Comparison of ENCODE assay signal across 1 cellular context in genomic region chr14:89351364-89351957, GRCh38.
A peak's percentile ranks its signal among the peaks of the same experiment; 100 is the strongest.
TF ChIP-seq lines count a peak whose summit lies in the region.

No MANE protein-coding gene starts in this region.

TF ChIP-seq in HepG2, 621 proteins besides CTCF, POLR2A, EP300 and RAD21 (continued from another document and continues in another):
- TF ChIP-seq CREB1 (IDR thresholded peaks at IDR 0.05) (peak; percentile 23; the same call in 1 of the 2 replicates), CREB1 (CRISPR knock-in tag; IDR thresholded peaks at IDR 0.05) (peak; percentile 50; the same call in 1 of the 2 replicates), ZNF710 (CRISPR knock-in tag; IDR thresholded peaks at IDR 0.05; ENCODE audit: borderline replicate concordance) (peak; percentile 91; the same call in 1 of the 2 replicates), ZNF792 (CRISPR knock-in tag; IDR thresholded peaks at IDR 0.05) (0 out of 2 replicates have a peak, but pooled peaks have one; percentile 13), GFI1 (CRISPR knock-in tag; IDR thresholded peaks at IDR 0.05; ENCODE audit: borderline replicate concordance) (peak; percentile 94), PRDM4 (CRISPR knock-in tag; IDR thresholded peaks at IDR 0.05; ENCODE audit: borderline replicate concordance) (no peak), NCOR1 (IDR thresholded peaks at IDR 0.05; ENCODE audit: borderline replicate concordance, low read length) (peak; percentile 97), ZNF766 (CRISPR knock-in tag; IDR thresholded peaks at IDR 0.05; ENCODE audit: borderline replicate concordance) (no peak), HCFC1 (IDR thresholded peaks at IDR 0.05; ENCODE audit: low read depth, low read length) (no peak), ZNF3 (CRISPR knock-in tag; IDR thresholded peaks at IDR 0.05) (no peak), SIN3A (IDR thresholded peaks at IDR 0.05; ENCODE audit: borderline replicate concordance, low read depth, low read length) (0 out of 2 replicates have a peak, but pooled peaks have one; percentile 18), DNMT3B (CRISPR knock-in tag; conservative IDR thresholded peaks at IDR 0.05) (no peak), CBFB (CRISPR knock-in tag; IDR thresholded peaks at IDR 0.05) (peak; percentile 61; the same call in 1 of the 2 replicates), ZNF281 (CRISPR knock-in tag; IDR thresholded peaks at IDR 0.05; ENCODE audit: borderline replicate concordance) (peak; percentile 98), ZNF572 (CRISPR knock-in tag; IDR thresholded peaks at IDR 0.05) (no peak), ZNF556 (CRISPR knock-in tag; IDR thresholded peaks at IDR 0.05; ENCODE audit: borderline replicate concordance) (no peak), ZNF570 (CRISPR knock-in tag; IDR thresholded peaks at IDR 0.05; ENCODE audit: borderline replicate concordance) (no peak), KLF15 (CRISPR knock-in tag; IDR thresholded peaks at IDR 0.05; ENCODE audit: borderline replicate concordance) (peak; percentile 90; the same call in 1 of the 2 replicates), MZF1 (CRISPR knock-in tag; IDR thresholded peaks at IDR 0.05; ENCODE audit: borderline replicate concordance) (no peak), ZNF329 (CRISPR knock-in tag; IDR thresholded peaks at IDR 0.05; ENCODE audit: low read depth) (no peak), ATF1 (CRISPR knock-in tag; IDR thresholded peaks at IDR 0.05) (peak; percentile 68), ZNF652 (CRISPR knock-in tag; IDR thresholded peaks at IDR 0.05; ENCODE audit: borderline replicate concordance, low read depth) (no peak), PBX2 (CRISPR knock-in tag; IDR thresholded peaks at IDR 0.05) (peak; percentile 61), GABPA (IDR thresholded peaks at IDR 0.05; ENCODE audit: low read depth, low read length) (peak; percentile 26; the same call in 1 of the 2 replicates), GABPA (CRISPR knock-in tag; IDR thresholded peaks at IDR 0.05; ENCODE audit: low read depth) (peak; percentile 82), REST (IDR thresholded peaks at IDR 0.05; ENCODE audit: borderline replicate concordance in 1 of 2, low read depth in 1 of 2, low read length in 2 of 2) (peak in 1 of 2 experiments; percentile 78; a peak in 2 of 4 replicates), HDAC2 (CRISPR knock-in tag; IDR thresholded peaks at IDR 0.05) (peak; percentile 81), DBP (CRISPR knock-in tag; IDR thresholded peaks at IDR 0.05; ENCODE audit: not compliant biosample characterization) (no peak), ZNF292 (CRISPR knock-in tag; IDR thresholded peaks at IDR 0.05; ENCODE audit: borderline replicate concordance, low read depth) (peak; percentile 47; the same call in 1 of the 2 replicates), ZNF709 (CRISPR knock-in tag; IDR thresholded peaks at IDR 0.05) (0 out of 2 replicates have a peak, but pooled peaks have one; percentile 22), ZNF124 (CRISPR knock-in tag; IDR thresholded peaks at IDR 0.05) (peak; percentile 69; the same call in 1 of the 2 replicates), MED1 (CRISPR knock-in tag; IDR thresholded peaks at IDR 0.05) (peak; percentile 97), BORCS8-MEF2B (CRISPR knock-in tag; IDR thresholded peaks at IDR 0.05) (peak; percentile 29; the same call in 1 of the 2 replicates), NR1H2 (CRISPR knock-in tag; IDR thresholded peaks at IDR 0.05; ENCODE audit: borderline replicate concordance, low read depth) (no peak), ZMYM3 (CRISPR knock-in tag; IDR thresholded peaks at IDR 0.05) (0 out of 2 replicates have a peak, but pooled peaks have one; percentile 11), MAZ (IDR thresholded peaks at IDR 0.05; ENCODE audit: borderline replicate concordance, low read depth, low read length) (no peak), MAZ (CRISPR knock-in tag; IDR thresholded peaks at IDR 0.05; ENCODE audit: low read depth) (no peak), CSRNP2 (CRISPR knock-in tag; conservative IDR thresholded peaks at IDR 0.05; ENCODE audit: low read depth) (no peak), SNAI1 (CRISPR knock-in tag; IDR thresholded peaks at IDR 0.05; ENCODE audit: borderline replicate concordance) (no peak), FOXK2 (IDR thresholded peaks at IDR 0.05) (peak; percentile 38; the same call in 1 of the 2 replicates), DPF2 (CRISPR knock-in tag; IDR thresholded peaks at IDR 0.05; ENCODE audit: borderline replicate concordance, low read depth) (peak; percentile 94), ZNF576 (CRISPR knock-in tag; IDR thresholded peaks at IDR 0.05) (no peak), DMAP1 (CRISPR knock-in tag; IDR thresholded peaks at IDR 0.05) (peak; percentile 74; the same call in 1 of the 2 replicates), KDM3A (CRISPR knock-in tag; IDR thresholded peaks at IDR 0.05; ENCODE audit: low read depth) (0 out of 2 replicates have a peak, but pooled peaks have one; percentile 68), SP140L (CRISPR knock-in tag; IDR thresholded peaks at IDR 0.05; ENCODE audit: borderline replicate concordance) (0 out of 2 replicates have a peak, but pooled peaks have one; percentile 13), HOXD1 (CRISPR knock-in tag; IDR thresholded peaks at IDR 0.05) (peak; percentile 99), SPEN (CRISPR knock-in tag; IDR thresholded peaks at IDR 0.05; ENCODE audit: low read depth) (peak; percentile 67; the same call in 1 of the 2 replicates), DRAP1 (CRISPR knock-in tag; IDR thresholded peaks at IDR 0.05) (peak; percentile 38; the same call in 1 of the 2 replicates), ZFP1 (CRISPR knock-in tag; IDR thresholded peaks at IDR 0.05) (peak; percentile 30; the same call in 1 of the 2 replicates), TIGD3 (CRISPR knock-in tag; IDR thresholded peaks at IDR 0.05; ENCODE audit: borderline replicate concordance) (no peak)
